ENCODE assay signal across 8 cellular contexts in the genomic region with DNA sequence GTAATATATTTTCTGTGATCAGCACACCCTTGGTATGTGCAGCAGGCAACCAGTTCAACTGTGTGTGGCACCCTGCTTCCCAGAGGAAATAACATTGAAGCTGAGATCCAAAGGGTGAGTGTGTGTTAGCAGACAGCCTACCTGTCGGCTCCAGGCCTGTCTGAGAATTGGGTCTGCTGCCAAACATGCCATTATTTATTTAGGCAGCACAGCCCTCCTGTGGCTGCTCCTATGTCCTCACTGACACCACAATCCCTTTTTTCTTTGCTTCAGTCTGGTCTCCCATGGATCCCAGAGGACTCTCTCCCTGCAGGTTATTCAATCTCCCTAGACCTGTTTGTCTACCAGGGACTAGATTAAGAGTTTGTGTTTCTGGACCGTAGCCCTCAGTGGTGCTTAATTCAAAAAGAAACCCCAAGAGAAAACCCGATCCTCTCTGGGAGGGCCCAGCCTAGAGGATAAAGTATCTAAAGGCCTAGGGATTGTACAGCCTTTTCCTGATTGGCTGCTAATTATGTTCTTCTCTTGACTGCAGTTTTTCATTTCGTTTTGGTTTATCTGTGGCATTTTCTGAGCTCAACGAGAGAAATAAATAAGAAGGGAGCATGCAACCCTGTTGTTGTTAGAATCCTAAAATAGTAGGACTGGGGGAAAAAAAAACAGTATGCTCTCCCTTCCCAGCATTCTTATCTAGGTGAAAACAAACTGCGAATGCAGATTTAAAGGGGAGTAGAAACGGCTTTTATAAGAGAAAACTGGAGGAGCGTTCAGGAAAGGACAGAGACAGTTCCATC. TPM values are rescaled to one million over a fixed set of nuclear protein-coding genes. Genes with fewer than 3 reads are reported as not detected.
DNase-seq lines count a peak whose midpoint lies in the region; ATAC-seq and TF ChIP-seq lines count a peak whose summit lies in the region.

No MANE protein-coding gene starts in this region.

- DNase-seq in NCI-H128 (lab: John Stamatoyannopoulos, UW; ENCODE audit: unreplicated experiment) (peak; percentile 62), SJCRH30 (peak; percentile 23 to 57), left ventricle myocardium superior (no peak), thyroid gland (peak; percentile 85 to 86)
- DNase-seq in activated T-cell treated with anti-CD3 and anti-CD28 coated beads, Interleukin-2, amount 50 U/mL, for 72 hours = no peak
- no peak for DNase-seq in stimulated activated CD4-positive, alpha-beta T cell treated with anti-CD3 and anti-CD28 coated beads, Interleukin-12 subunit alpha, Interleukin-12 subunit beta, amount 100 ng/mL, for 4 hours

- WGBS in thyroid gland, 2 donors = 34 to 41% methylated on average over 8 of the region's 8 CpGs

- peak overlapping the region; percentile 38 for H3K4me3 ChIP-seq in SJCRH30
- H3K4me3 ChIP-seq in thyroid gland (replicated peaks in 1 of 3) = no peak overlapping the region

- no peaks in the 10 kb centered on the region for H3K27me3 ChIP-seq in SJCRH30
- H3K27me3 ChIP-seq in thyroid gland = no peaks in the 10 kb centered on the region

- intact Hi-C loops in left ventricle myocardium superior (cut with micrococcal nuclease) = no loop called here
- intact Hi-C loops in thyroid gland (cut with DNase I) = loop anchor here (5.0 kb wide), 1 partner anchor 56 kb away; no protein-coding TSS in a partner anchor

- H3K4me1 ChIP-seq in SJCRH30 (peaks cover 9% of the 10 kb centered on the region), thyroid gland (peaks cover 3 to 16% of the 10 kb centered on the region in 2 donors)

- no peak for TF ChIP-seq POLR2A in thyroid gland (IDR thresholded peaks at IDR 0.05)

- no peaks in the 10 kb centered on the region for H3K36me3 ChIP-seq in SJCRH30
- H3K36me3 ChIP-seq in thyroid gland = no peaks in the 10 kb centered on the region

- H3K9me3 ChIP-seq in SJCRH30 (replicated peaks) (no peaks in the 10 kb centered on the region), thyroid gland (no peaks in the 10 kb centered on the region)

- H3K9me3 Mint-ChIP-seq in activated T-cell treated with anti-CD3 and anti-CD28 coated beads, Interleukin-2, amount 50 U/mL, for 72 hours = peaks cover 0 to 2% of the 10 kb centered on the region in 2 donors

- peak in 4 of 6 experiments; percentile 51 to 86 (median 80) for TF ChIP-seq CTCF in thyroid gland (IDR thresholded peaks at IDR 0.05)

- H3K27me3 Mint-ChIP-seq in activated T-cell treated with anti-CD3 and anti-CD28 coated beads, Interleukin-2, amount 50 U/mL, for 72 hours (ENCODE audit: low read depth) = no peaks in the 10 kb centered on the region

- no peak overlapping the region for H3K27ac Mint-ChIP-seq in activated T-cell treated with anti-CD3 and anti-CD28 coated beads, Interleukin-2, amount 50 U/mL, for 72 hours

- no peak overlapping the region for H3K27ac ChIP-seq in SJCRH30
- peak overlapping the region; percentile 38 to 70 (median 62) for H3K27ac ChIP-seq in thyroid gland

- peaks cover 2 to 8% of the 10 kb centered on the region in 2 donors for H3K36me3 Mint-ChIP-seq in activated T-cell treated with anti-CD3 and anti-CD28 coated beads, Interleukin-2, amount 50 U/mL, for 72 hours (ENCODE audit: insufficient read depth in 2 of 2)

- H3K4me1 Mint-ChIP-seq in activated T-cell treated with anti-CD3 and anti-CD28 coated beads, Interleukin-2, amount 50 U/mL, for 72 hours (ENCODE audit: low read depth) = no peaks in the 10 kb centered on the region

- ATAC-seq in left ventricle myocardium superior (peak; percentile 84), GM21423 (IDR thresholded peaks at IDR 0.05; ENCODE audit: unreplicated experiment) (no peak), GM21367 (IDR thresholded peaks at IDR 0.05; ENCODE audit: unreplicated experiment) (no peak)
- ATAC-seq in activated T-cell treated with anti-CD3 and anti-CD28 coated beads, Interleukin-2, amount 50 U/mL, for 72 hours (replicated peaks in 1 of 2) = no peak

- no peak overlapping the region for H3K4me3 Mint-ChIP-seq in activated T-cell treated with anti-CD3 and anti-CD28 coated beads, Interleukin-2, amount 50 U/mL, for 72 hours

RNA-seq across cellular contexts. Expression of gene KCNE3, which starts 24.1 kb away (rescaled TPM):
- not detected in 2 replicates for total RNA-seq in SJCRH30 (2014; rRNA removed; shearing (Covaris generic))
- total RNA-seq in left ventricle myocardium superior (2.3 TPM), thyroid gland (1 to 10 TPM; 3.9 to 7.9 (median 5.7) TPM)
- total RNA-seq in activated T-cell treated with anti-CD3 and anti-CD28 coated beads, Interleukin-2, amount 50 U/mL, for 72 hours = not detected

RNA-seq across cellular contexts. Expression of gene PGM2L1, which starts 45.0 kb away (rescaled TPM):
- total RNA-seq in SJCRH30 (2014; rRNA removed; shearing (Covaris generic)) = 7.5 and 9.0 TPM in 2 replicates
- 1.7 TPM for total RNA-seq in left ventricle myocardium superior
- total RNA-seq in thyroid gland = 10 to 100 TPM in 1 of 4 donors, 1 to 10 TPM in 3; 5.0 to 11.4 (median 5.6) TPM
- total RNA-seq in activated T-cell treated with anti-CD3 and anti-CD28 coated beads, Interleukin-2, amount 50 U/mL, for 72 hours = 10 to 100 TPM; 12.1 to 16.4 TPM

RNA-seq across cellular contexts. Expression of gene LIPT2, which starts 50.3 kb away (rescaled TPM):
- total RNA-seq in SJCRH30 (2014; rRNA removed; shearing (Covaris generic)) = 2.6 and 5.1 TPM in 2 replicates
- total RNA-seq in left ventricle myocardium superior = 1.7 TPM
- total RNA-seq in thyroid gland = 10 to 100 TPM; 13.8 to 25.8 (median 16.3) TPM
- 1 to 10 TPM; 4.3 to 5.1 TPM for total RNA-seq in activated T-cell treated with anti-CD3 and anti-CD28 coated beads, Interleukin-2, amount 50 U/mL, for 72 hours

Comparison
In these comparisons a context has a peak if more than half of its experiments do, and no peak if none do; other contexts are left out.
1. DNase-seq: peak in NCI-H128 (single experiment), SJCRH30 (2 of 2) and thyroid gland (2 of 2); none in left ventricle myocardium superior (single experiment), activated T-cell treated with anti-CD3 and anti-CD28 coated beads, Interleukin-2, amount 50 U/mL, for 72 hours (0 of 2) and stimulated activated CD4-positive, alpha-beta T cell treated with anti-CD3 and anti-CD28 coated beads, Interleukin-12 subunit alpha, Interleukin-12 subunit beta, amount 100 ng/mL, for 4 hours (single experiment).